ENCODE assay signal across 8 cellular contexts in genomic region chr19:40221858-40222619, GRCh38.
DNase-seq lines count a peak whose midpoint lies in the region; ATAC-seq lines count a peak whose summit lies in the region.

No MANE protein-coding gene starts in this region.

- DNase-seq in C1 segment of cervical spinal cord (lab: John Stamatoyannopoulos, UW) (peak; percentile 3 to 85 (median 68)), NCI-H524 treated with DMSO at 0.1 percent for 48 hours (lab: John Stamatoyannopoulos, UW) (peak; percentile 75), cerebellar cortex (ENCODE audit: low spot score) (peak; percentile 98), kidney tubule cell (ENCODE audit: low spot score) (peak; percentile 91)
- DNase-seq in activated CD4-positive, alpha-beta T cell treated with anti-CD3 and anti-CD28 coated beads for 24 hours (ENCODE audit: low read depth in 2 of 2) = peak; percentile 53 to 56
- peak; percentile 65 for DNase-seq in stimulated activated CD4-positive, alpha-beta T cell treated with anti-CD3 and anti-CD28 coated beads, Interleukin-4, amount 100 ng/mL, for 1 hour

- ATAC-seq in HG02763 (IDR thresholded peaks at IDR 0.05; ENCODE audit: unreplicated experiment) (peak; percentile 49), HG02981 (IDR thresholded peaks at IDR 0.05; ENCODE audit: unreplicated experiment) (no peak)
